ENCODE assay signal across 22 cellular contexts in the genomic region with DNA sequence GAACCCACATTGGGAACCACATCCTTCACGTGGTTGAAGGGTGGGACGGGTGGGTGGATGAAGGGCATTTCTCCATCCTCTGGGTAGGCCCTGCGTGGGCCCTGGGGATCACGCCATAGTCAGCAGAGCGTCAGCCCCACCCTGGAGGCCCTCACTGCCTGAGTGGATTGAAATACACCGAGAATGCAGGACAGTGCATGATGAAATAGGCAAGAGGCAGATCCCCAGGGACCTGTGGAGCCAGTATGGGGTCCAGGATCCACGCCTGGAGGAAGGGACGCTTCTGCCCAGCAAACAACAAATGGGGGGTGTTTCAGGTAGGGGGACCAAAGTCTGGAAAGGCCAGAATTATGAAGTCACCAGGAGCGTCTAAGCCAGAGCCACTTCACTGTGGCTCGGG.
"Had no signal": no experiment of that assay in that cellular context is flagged by ENCODE, and none has a peak within 500 bp of the region (broad histone marks: within the 10 kb centered on the region; RNA-seq: fewer than 3 reads in every experiment).

No MANE protein-coding gene starts in this region.

- H3K27ac Mint-ChIP-seq: activated CD8-positive, alpha-beta T cell treated with anti-CD3 and anti-CD28 coated beads for 36 hours; brain; T-helper 17 cell had no signal

- ATAC-seq: activated CD8-positive, alpha-beta T cell treated with anti-CD3 and anti-CD28 coated beads for 36 hours; Panc1; T-helper 17 cell had no signal

- H3K9me3 Mint-ChIP-seq: activated CD8-positive, alpha-beta T cell treated with anti-CD3 and anti-CD28 coated beads for 36 hours; activated naive CD4-positive, alpha-beta T cell treated with anti-CD3 and anti-CD28 coated beads, Interleukin-2, amount 50 U/mL, for 24 hours had no signal

- H3K4me1 Mint-ChIP-seq: activated naive CD4-positive, alpha-beta T cell treated with anti-CD3 and anti-CD28 coated beads, Interleukin-2, amount 50 U/mL, for 24 hours; brain; T-helper 17 cell had no signal

- H3K4me3 Mint-ChIP-seq: activated CD8-positive, alpha-beta T cell treated with anti-CD3 and anti-CD28 coated beads for 36 hours; activated naive CD4-positive, alpha-beta T cell treated with anti-CD3 and anti-CD28 coated beads, Interleukin-2, amount 50 U/mL, for 24 hours; brain; T-helper 17 cell had no signal

- H3K27me3 Mint-ChIP-seq: activated CD8-positive, alpha-beta T cell treated with anti-CD3 and anti-CD28 coated beads for 36 hours; activated naive CD4-positive, alpha-beta T cell treated with anti-CD3 and anti-CD28 coated beads, Interleukin-2, amount 50 U/mL, for 24 hours; brain had no signal

- H3K27me3 ChIP-seq: cardiac muscle cell had no signal

- DNase-seq: activated CD4-positive, alpha-beta T cell treated with anti-CD3 and anti-CD28 coated beads for 4 hours; activated CD8-positive, alpha-beta memory T cell treated with anti-CD3 and anti-CD28 coated beads, Interleukin-2, amount 50 U/mL, for 4 hours; activated CD8-positive, alpha-beta T cell treated with anti-CD3 and anti-CD28 coated beads for 36 hours; activated naive CD4-positive, alpha-beta T cell; cerebellar nuclear complex; KG1; NCI-H1105; NCI-H1436 treated with DMSO at 0.1 percent for 48 hours; NCI-H187; NCI-H2081; NCI-H510A treated with DMSO at 0.1 percent for 48 hours; NCI-H69; NK-92 treated with Interleukin-12 subunit alpha and Interleukin-12 subunit beta, amount 100 ng/mL, for 24 hours; OCI-M1; SHP77 treated with DMSO at 0.1 percent for 48 hours; T-helper 17 cell; T-helper 9 cell had no signal

- H3K27ac ChIP-seq: cardiac muscle cell, VCaP had no signal

- H3K4me3 ChIP-seq: cardiac muscle cell had no signal

- H3K36me3 Mint-ChIP-seq: activated naive CD4-positive, alpha-beta T cell treated with anti-CD3 and anti-CD28 coated beads, Interleukin-2, amount 50 U/mL, for 24 hours had no signal
